10 cellular contexts compared by ENCODE assay signal in genomic region chr1:55374801-55375616, GRCh38.
DNase-seq lines count a peak whose midpoint lies in the region; ATAC-seq and TF ChIP-seq lines count a peak whose summit lies in the region.
"Had no signal": no experiment of that assay in that cellular context is flagged by ENCODE, and none has a peak within 500 bp of the region (broad histone marks: within the 10 kb centered on the region; RNA-seq: fewer than 3 reads in every experiment).

No MANE protein-coding gene starts in this region.

- TF ChIP-seq CTCF in esophagus squamous epithelium (IDR thresholded peaks at IDR 0.05), result no peak
- no peak for TF ChIP-seq CTCF in mucosa of descending colon (IDR thresholded peaks at IDR 0.05)

- H3K36me3 ChIP-seq in ACC112 (ENCODE audit: insufficient read depth, low read length) (no peaks in the 10 kb centered on the region), esophagus squamous epithelium (no peaks in the 10 kb centered on the region), mucosa of descending colon (ENCODE audit: low read depth) (no peaks in the 10 kb centered on the region), HAP-1 (replicated peaks) (no peaks in the 10 kb centered on the region)
- H3K36me3 ChIP-seq: Peyer's patch had no signal

- H3K4me1 ChIP-seq in ACC112 (ENCODE audit: control insufficient read depth, insufficient read depth, low read length, unreplicated experiment) (peaks cover 4% of the 10 kb centered on the region), esophagus squamous epithelium (peaks cover 0 to 9% (median 0%) of the 10 kb centered on the region in 3 donors), mucosa of descending colon (ENCODE audit: low read depth) (no peaks in the 10 kb centered on the region), HAP-1 (no peaks in the 10 kb centered on the region)

- H3K27me3 ChIP-seq in ACC112 (ENCODE audit: insufficient read depth, low read length) (no peaks in the 10 kb centered on the region), esophagus squamous epithelium (peaks cover 0 to 5% (median 0%) of the 10 kb centered on the region in 4 donors), HAP-1 (ENCODE audit: low read depth) (no peaks in the 10 kb centered on the region)
- H3K27me3 ChIP-seq: Peyer's patch had no signal

- no peaks in the 10 kb centered on the region for H3K9me3 ChIP-seq in esophagus squamous epithelium
- H3K9me3 ChIP-seq in mucosa of descending colon, result no peaks in the 10 kb centered on the region
- H3K9me3 ChIP-seq in HAP-1, result no peaks in the 10 kb centered on the region
- H3K9me3 ChIP-seq: Peyer's patch had no signal

- H2AFZ ChIP-seq in ACC112 (ENCODE audit: low read length, unreplicated experiment), result peak overlapping the region; percentile 83

- no peaks in the 10 kb centered on the region for H3K79me2 ChIP-seq in ACC112 (ENCODE audit: control insufficient read depth, insufficient read depth, low read length, unreplicated experiment)

- H3K4me3 ChIP-seq in ACC112 (ENCODE audit: low read depth, low read length) (no peak overlapping the region), esophagus squamous epithelium (no peak overlapping the region), mucosa of descending colon (no peak overlapping the region), HAP-1 (no peak overlapping the region)
- H3K4me3 ChIP-seq: Peyer's patch had no signal

- no peak for TF ChIP-seq POLR2A in esophagus squamous epithelium (IDR thresholded peaks at IDR 0.05)

- intact Hi-C loops in esophagus squamous epithelium (cut with DNase I) (loop anchor here (10.0 kb wide), 1 partner anchor 1210 kb away; no protein-coding TSS in a partner anchor), mucosa of descending colon (cut with DNase I, micrococcal nuclease) (loop anchor here (10.0 kb wide), 1 partner anchor 1210 kb away; no protein-coding TSS in a partner anchor)

- in situ Hi-C loops in HAP-1 (cut with MboI; ENCODE audit: low sequenced_read_pairs), result no loop called here

- ATAC-seq in HG03354 (IDR thresholded peaks at IDR 0.05; ENCODE audit: poor library complexity, severe bottlenecking, unreplicated experiment) (peak; percentile 12), mucosa of descending colon (peak; percentile 11), GM21786 (IDR thresholded peaks at IDR 0.05; ENCODE audit: unreplicated experiment) (no peak)

- WGBS in esophagus squamous epithelium, 2 donors, result 68 to 83% methylated on average over 14 of the region's 14 CpGs

- DNase-seq in esophagus squamous epithelium (lab: John Stamatoyannopoulos, UW) (no peak), mucosa of descending colon (peak in 2 of 3 donors; percentile 17 to 30), activated gamma-delta T cell (lab: John Stamatoyannopoulos, UW) (no peak), SKM-1 (lab: John Stamatoyannopoulos, UW; ENCODE audit: unreplicated experiment) (no peak), HAP-1 (ENCODE audit: low spot score in 2 of 2) (no peak)

- H3K27ac ChIP-seq in ACC112 (ENCODE audit: low read depth, low read length) (no peak overlapping the region), esophagus squamous epithelium (peak overlapping the region in 3 of 4 donors; percentile 46 to 66 (median 56))
- H3K27ac ChIP-seq: VCaP had no signal

Comparison
In these comparisons a context has a peak if more than half of its experiments do, and no peak if none do; other contexts are left out.
1. DNase-seq: peak in mucosa of descending colon (2 of 3); none in esophagus squamous epithelium (single experiment), activated gamma-delta T cell (single experiment), SKM-1 (single experiment) and HAP-1 (0 of 2).